8 cellular contexts compared by ENCODE assay signal in the genomic region with DNA sequence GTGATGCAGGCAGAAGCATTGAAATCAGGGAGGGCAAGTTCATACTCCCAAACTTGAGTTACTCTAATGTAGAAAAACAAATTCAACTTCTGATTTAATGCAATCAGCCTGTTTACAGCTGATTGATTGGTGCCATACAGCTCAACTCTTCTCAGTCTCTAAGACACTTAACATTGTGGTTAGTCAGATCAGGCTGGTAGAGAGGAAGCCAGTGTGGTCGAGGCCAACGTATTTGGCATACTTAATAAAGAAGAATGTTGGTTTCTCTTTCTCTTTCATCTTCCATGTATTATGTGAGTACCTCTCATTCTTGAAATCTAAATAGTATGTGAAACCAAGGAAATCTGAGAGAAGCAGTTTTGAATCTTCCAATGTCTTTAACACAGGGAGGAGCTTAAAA.
A peak's percentile ranks its signal among the peaks of the same experiment; 100 is the strongest.
DNase-seq lines count a peak whose midpoint lies in the region; ATAC-seq lines count a peak whose summit lies in the region.

No MANE protein-coding gene starts in this region.

- DNase-seq in activated CD8-positive, alpha-beta memory T cell treated with anti-CD3 and anti-CD28 coated beads, Interleukin-2, amount 50 U/mL, for 1 hour (ENCODE audit: extremely low read depth), result peak; percentile 25
- DNase-seq in activated CD8-positive, alpha-beta memory T cell treated with anti-CD3 and anti-CD28 coated beads for 24 hours, result no peak
- peak; percentile 20 to 33 for DNase-seq in activated CD4-positive, alpha-beta T cell treated with anti-CD3 and anti-CD28 coated beads for 4 hours
- DNase-seq in memory B cell (ENCODE audit: low spot score in 2 of 2) (no peak), G401 (ENCODE audit: low spot score) (no peak), epidermal melanocyte (ENCODE audit: insufficient read length, low spot score) (no peak), ACHN (no peak)

- peaks cover 5% of the 10 kb centered on the region for H3K4me1 Mint-ChIP-seq in memory B cell

- H3K4me3 Mint-ChIP-seq in memory B cell, result peak overlapping the region; percentile 11

- H3K36me3 Mint-ChIP-seq in memory B cell, result no peaks in the 10 kb centered on the region

- H3K27me3 Mint-ChIP-seq in memory B cell, result no peaks in the 10 kb centered on the region

- peak; percentile 100 for ATAC-seq in HG03439 (IDR thresholded peaks at IDR 0.05; ENCODE audit: unreplicated experiment)
- ATAC-seq in memory B cell (ENCODE audit: low read depth), result peak; percentile 82

- peak overlapping the region; percentile 58 for H3K27ac Mint-ChIP-seq in memory B cell

- H3K9me3 Mint-ChIP-seq in memory B cell, result no peaks in the 10 kb centered on the region

- in situ Hi-C loops in G401 (cut with HindIII; ENCODE audit: low sequenced_read_pairs) (no loop called here), ACHN (cut with HindIII; ENCODE audit: low pct_ligation_motif_present, low pct_unique_long_range_greater_than_20kb, low sequenced_read_pairs) (no loop called here)

Comparison
In these comparisons a context has a peak if more than half of its experiments do, and no peak if none do; other contexts are left out.
1. DNase-seq: peak in activated CD8-positive, alpha-beta memory T cell treated with anti-CD3 and anti-CD28 coated beads, Interleukin-2, amount 50 U/mL, for 1 hour (single experiment) and activated CD4-positive, alpha-beta T cell treated with anti-CD3 and anti-CD28 coated beads for 4 hours (2 of 2); none in activated CD8-positive, alpha-beta memory T cell treated with anti-CD3 and anti-CD28 coated beads for 24 hours (single experiment), memory B cell (0 of 2), G401 (single experiment), epidermal melanocyte (single experiment) and ACHN (single experiment).